Comparison of ENCODE assay signal across 15 cellular contexts in the genomic region with DNA sequence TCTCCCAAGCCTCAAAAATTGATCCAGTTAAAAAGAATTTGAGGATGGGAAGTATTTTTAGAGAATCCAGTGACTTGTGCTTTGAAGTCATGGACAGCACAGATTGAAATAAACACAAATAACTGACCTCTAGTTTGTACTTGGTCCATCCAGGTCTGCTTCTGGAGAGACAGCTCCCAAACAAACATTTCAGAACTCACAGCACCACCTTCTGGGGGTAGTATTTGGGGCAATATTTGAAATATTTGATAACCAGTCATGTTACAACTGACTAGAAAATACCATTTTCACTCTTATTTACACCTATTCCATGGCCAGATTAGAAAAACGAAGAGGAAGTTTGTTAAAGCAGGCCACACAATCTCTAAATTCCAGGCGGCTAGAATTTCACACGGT. TPM values are rescaled to one million over a fixed set of nuclear protein-coding genes. Genes with fewer than 3 reads are reported as not detected.
DNase-seq lines count a peak whose midpoint lies in the region; ATAC-seq, FAIRE-seq and TF ChIP-seq lines count a peak whose summit lies in the region.
"Had no signal": no experiment of that assay in that cellular context is flagged by ENCODE, and none has a peak within 500 bp of the region (broad histone marks: within the 10 kb centered on the region; RNA-seq: fewer than 3 reads in every experiment).

No MANE protein-coding gene starts in this region.

- H3K9ac ChIP-seq in kidney (ENCODE audit: low read length in 2 of 2) = no peak overlapping the region

- no peak overlapping the region for H3K27ac Mint-ChIP-seq in CD8-positive, alpha-beta T cell
- H3K27ac Mint-ChIP-seq: activated CD4-positive, alpha-beta memory T cell treated with anti-CD3 and anti-CD28 coated beads, Interleukin-2, amount 10 ng/mL, durations not matched to agents 7 days and 5 days; T-cell had no signal

- intact Hi-C loops in kidney (cut with DNase I) = no loop called here
- intact Hi-C loops in CD8-positive, alpha-beta T cell (cut with DNase I, micrococcal nuclease) = no loop called here

- no peak overlapping the region for H3K27ac ChIP-seq in VCaP
- H3K27ac ChIP-seq in kidney (ENCODE audit: low read depth in 2 of 2, low read length in 2 of 2) = no peak overlapping the region
- no peak overlapping the region for H3K27ac ChIP-seq in CD8-positive, alpha-beta T cell (ENCODE audit: low read depth, low read length)
- H3K27ac ChIP-seq: sigmoid colon had no signal

- no peak overlapping the region for H3K4me3 ChIP-seq in fibroblast of the aortic adventitia (ENCODE audit: low read depth, low read length)
- no peak overlapping the region for H3K4me3 ChIP-seq in kidney (ENCODE audit: low read length in 2 of 2)
- H3K4me3 ChIP-seq in CD8-positive, alpha-beta T cell (ENCODE audit: low read depth, low read length) = no peak overlapping the region
- H3K4me3 ChIP-seq: sigmoid colon, thoracic aorta had no signal

- no peaks in the 10 kb centered on the region for H3K9me3 ChIP-seq in kidney (ENCODE audit: control insufficient read depth in 1 of 2, low read length in 2 of 2)
- no peaks in the 10 kb centered on the region for H3K9me3 ChIP-seq in CD8-positive, alpha-beta T cell (ENCODE audit: low read length)
- H3K9me3 ChIP-seq: sigmoid colon, thoracic aorta had no signal

- peak; percentile 46 for TF ChIP-seq CTCF in VCaP (conservative IDR thresholded peaks at IDR 0.05)
- peak; percentile 34 for TF ChIP-seq CTCF in fibroblast of the aortic adventitia (IDR thresholded peaks at IDR 0.05; ENCODE audit: insufficient read depth, low read length)
- TF ChIP-seq CTCF in kidney (IDR thresholded peaks at IDR 0.05; ENCODE audit: borderline replicate concordance, extremely low read depth, insufficient read depth) = no peak
- TF ChIP-seq CTCF in CD8-positive, alpha-beta T cell (IDR thresholded peaks at IDR 0.05) = no peak

- ATAC-seq in CD8-positive, alpha-beta T cell = no peak
- no peak for ATAC-seq in GM21576 (IDR thresholded peaks at IDR 0.05; ENCODE audit: unreplicated experiment)
- ATAC-seq: T-cell had no signal

- peaks cover 22% of the 10 kb centered on the region for H3K36me3 Mint-ChIP-seq in CD8-positive, alpha-beta T cell

- no peaks in the 10 kb centered on the region for H3K27me3 Mint-ChIP-seq in CD8-positive, alpha-beta T cell (ENCODE audit: low read depth)
- H3K27me3 Mint-ChIP-seq: activated CD4-positive, alpha-beta memory T cell treated with anti-CD3 and anti-CD28 coated beads, Interleukin-2, amount 10 ng/mL, durations not matched to agents 7 days and 5 days; T-cell had no signal

- H3K36me3 ChIP-seq in kidney (ENCODE audit: control insufficient read depth in 1 of 2, insufficient read depth in 2 of 2, low read length in 2 of 2) = no peaks in the 10 kb centered on the region
- no peaks in the 10 kb centered on the region for H3K36me3 ChIP-seq in CD8-positive, alpha-beta T cell (ENCODE audit: insufficient read depth, low read length)
- H3K36me3 ChIP-seq: sigmoid colon, thoracic aorta had no signal

- POLR2A ChIA-PET in CD8-positive, alpha-beta T cell (lab: Charles Lee) = no interaction called here

- no peak overlapping the region for H3K4me3 Mint-ChIP-seq in CD8-positive, alpha-beta T cell
- H3K4me3 Mint-ChIP-seq: activated CD4-positive, alpha-beta memory T cell treated with anti-CD3 and anti-CD28 coated beads, Interleukin-2, amount 10 ng/mL, durations not matched to agents 7 days and 5 days; T-cell had no signal

- FAIRE-seq in kidney (lab: Jason Lieb, UNC) = no peak

- peak; percentile 10 for DNase-seq in AG08395 (ENCODE audit: low spot score)
- DNase-seq in HT-29 (ENCODE audit: low spot score) = peak; percentile 33
- DNase-seq in fibroblast of the aortic adventitia (ENCODE audit: low read depth) = peak; percentile 50
- no peak for DNase-seq in kidney
- no peak for DNase-seq in CD8-positive, alpha-beta T cell
- no peak for DNase-seq in SW480 (ENCODE audit: low spot score)
- DNase-seq: activated CD4-positive, alpha-beta memory T cell treated with anti-CD3 and anti-CD28 coated beads, Interleukin-2, amount 10 ng/mL, durations not matched to agents 7 days and 5 days; activated naive CD4-positive, alpha-beta T cell treated with Interleukin-2 at 50 U/mL for 16 hours; HCEC 1CT; NCI-H510A; sigmoid colon; T-cell had no signal

- H3K4me1 ChIP-seq in kidney (ENCODE audit: control insufficient read depth in 1 of 2, insufficient read depth in 1 of 2, low read depth in 1 of 2, low read length in 2 of 2) = peaks cover 5 to 7% of the 10 kb centered on the region in 2 donors
- H3K4me1 ChIP-seq in CD8-positive, alpha-beta T cell (ENCODE audit: insufficient read depth, low read length) = no peaks in the 10 kb centered on the region

- peaks cover 5% of the 10 kb centered on the region for H3K9me3 Mint-ChIP-seq in CD8-positive, alpha-beta T cell
- H3K9me3 Mint-ChIP-seq: activated CD4-positive, alpha-beta memory T cell treated with anti-CD3 and anti-CD28 coated beads, Interleukin-2, amount 10 ng/mL, durations not matched to agents 7 days and 5 days had no signal

- H3K27me3 ChIP-seq in CD8-positive, alpha-beta T cell (ENCODE audit: insufficient read depth, low read length) = no peaks in the 10 kb centered on the region
- H3K27me3 ChIP-seq: sigmoid colon had no signal

- H3K4me1 Mint-ChIP-seq in CD8-positive, alpha-beta T cell (ENCODE audit: low read depth) = no peaks in the 10 kb centered on the region
- H3K4me1 Mint-ChIP-seq: activated CD4-positive, alpha-beta memory T cell treated with anti-CD3 and anti-CD28 coated beads, Interleukin-2, amount 10 ng/mL, durations not matched to agents 7 days and 5 days; T-cell had no signal

- CTCF ChIA-PET in CD8-positive, alpha-beta T cell (lab: Charles Lee) = no interaction called here

RNA-seq across cellular contexts. Expression of gene CTSC, which starts 56.2 kb away (rescaled TPM):
- 91.1 and 93.5 TPM in 2 replicates for total RNA-seq in HT-29 (2014; rRNA removed; shearing (Covaris generic))
- 20.5 and 69.1 TPM in 2 replicates for total RNA-seq in fibroblast of the aortic adventitia (ENCODE audit: low replicate concordance)
- 187 TPM for total RNA-seq in kidney
- 191 TPM for polyA plus RNA-seq in kidney (ENCODE audit: insufficient read depth, low read depth, low replicate concordance)
- total RNA-seq in CD8-positive, alpha-beta T cell = 10 to 100 TPM; 23.5 to 24.8 TPM

Comparison
In these comparisons a context has a peak if more than half of its experiments do, and no peak if none do; other contexts are left out.
1. DNase-seq: peak in AG08395 (single experiment), HT-29 (single experiment) and fibroblast of the aortic adventitia (single experiment); none in kidney (single experiment), CD8-positive, alpha-beta T cell (0 of 7) and SW480 (single experiment).
2. CTCF ChIP-seq: peak in VCaP (single experiment) and fibroblast of the aortic adventitia (single experiment); none in kidney (single experiment) and CD8-positive, alpha-beta T cell (single experiment).